9 cellular contexts compared by ENCODE assay signal in the genomic region with DNA sequence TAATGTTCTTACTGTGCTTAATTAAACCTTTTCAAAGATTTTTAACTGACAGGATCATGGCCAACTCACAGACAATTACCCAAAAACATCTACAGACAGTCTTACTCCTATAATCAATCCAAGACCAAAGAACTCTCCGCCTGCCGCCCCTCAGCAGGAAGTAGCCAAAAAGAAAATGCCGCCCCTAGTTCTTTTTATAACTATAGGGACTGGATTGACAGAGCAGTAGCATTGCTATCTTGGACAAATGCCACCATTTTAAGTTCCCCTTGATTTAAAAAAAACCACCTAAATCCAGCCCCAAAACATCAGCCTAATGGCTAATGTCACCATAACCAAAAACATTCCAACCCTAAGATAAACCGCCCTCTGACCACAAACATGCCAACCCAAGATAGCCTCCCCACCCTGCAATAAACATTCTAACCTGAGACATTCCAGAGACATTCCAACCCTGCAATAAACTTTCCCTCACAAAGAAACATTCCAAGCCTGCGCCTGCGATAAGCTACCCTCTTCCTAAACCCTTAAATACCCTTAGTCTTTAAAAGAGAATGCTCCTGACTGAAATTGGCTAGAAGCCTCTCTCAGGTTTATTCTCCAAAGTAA.
A peak's percentile ranks its signal among the peaks of the same experiment; 100 is the strongest.
DNase-seq lines count a peak whose midpoint lies in the region; TF ChIP-seq lines count a peak whose summit lies in the region.
"Had no signal": no experiment of that assay in that cellular context is flagged by ENCODE, and none has a peak within 500 bp of the region (broad histone marks: within the 10 kb centered on the region; RNA-seq: fewer than 3 reads in every experiment).

No MANE protein-coding gene starts in this region.

- H3K27ac Mint-ChIP-seq in Caco-2 (ENCODE audit: unreplicated experiment): no peak overlapping the region

- H3K36me3 ChIP-seq in Caco-2 (ENCODE audit: control insufficient read depth, insufficient read depth, low read length): no peaks in the 10 kb centered on the region
- H3K36me3 ChIP-seq in MG63: no peaks in the 10 kb centered on the region

- H3K27me3 Mint-ChIP-seq in Caco-2 (ENCODE audit: insufficient read depth, unreplicated experiment): no peaks in the 10 kb centered on the region

- peaks cover 18% of the 10 kb centered on the region for H3K4me1 Mint-ChIP-seq in Caco-2 (ENCODE audit: low read depth, unreplicated experiment)

- intact Hi-C loops in Caco-2 (cut with micrococcal nuclease; ENCODE audit: unreplicated experiment): loop anchor here (1.0 to 5.0 kb wide), 2 partner anchors 48 to 95 kb away; partner anchors contain the start of gene PLAC8

- peaks cover 16% of the 10 kb centered on the region for H3K9me3 Mint-ChIP-seq in Caco-2 (ENCODE audit: unreplicated experiment)

- POLR2A ChIA-PET in Caco-2 (lab: Charles Lee): no interaction called here

- peak overlapping the region; percentile 67 for H3K4me3 Mint-ChIP-seq in Caco-2 (ENCODE audit: unreplicated experiment)

- H3K27me3 ChIP-seq in Caco-2 (replicated peaks; ENCODE audit: control insufficient read depth, insufficient read depth, low read length) (no peaks in the 10 kb centered on the region), MG63 (no peaks in the 10 kb centered on the region)

- H3K4me3 ChIP-seq in Caco-2 (ENCODE audit: low read depth, low read length) (no peak overlapping the region), MG63 (no peak overlapping the region), epithelial cell of esophagus (ENCODE audit: low read length) (no peak overlapping the region)

- CTCF ChIA-PET in Caco-2 (lab: Charles Lee): no interaction called here

- H3K9me3 ChIP-seq in Caco-2 (peaks cover 44% of the 10 kb centered on the region), MG63 (no peaks in the 10 kb centered on the region)

- TF ChIP-seq CTCF in Caco-2 (IDR thresholded peaks at IDR 0.05; ENCODE audit: insufficient read depth in 1 of 2, low read depth in 1 of 2, low read length in 1 of 2, severe bottlenecking in 1 of 2, unreplicated experiment in 1 of 2) (no peak), epithelial cell of esophagus (IDR thresholded peaks at IDR 0.05; ENCODE audit: insufficient read depth, low read depth, low read length, missing control alignments) (no peak)

- TSS peak; percentile 50 for BruUV-seq in Caco-2 (replicated peaks; lab: Mats Ljungman, UMichigan)

- H3K36me3 Mint-ChIP-seq in Caco-2 (ENCODE audit: insufficient read depth, unreplicated experiment): peaks cover 12% of the 10 kb centered on the region

- DNase-seq in Caco-2 (peak; percentile 75 to 81), MG63 (peak; percentile 33), epithelial cell of esophagus (ENCODE audit: low read depth) (peak; percentile 6), myocyte (ENCODE audit: low read depth) (peak; percentile 85), NCI-H1930 (lab: John Stamatoyannopoulos, UW) (no peak), retina (no peak), DMS79 (lab: John Stamatoyannopoulos, UW) (no peak), ecto neural progenitor cell (ENCODE audit: low spot score) (no peak)
- DNase-seq: COR-L47 had no signal

- peaks cover 27% of the 10 kb centered on the region for H3K4me1 ChIP-seq in Caco-2

Comparison
In these comparisons a context has a peak if more than half of its experiments do, and no peak if none do; other contexts are left out.
1. DNase-seq: peak in Caco-2 (2 of 2), MG63 (single experiment), epithelial cell of esophagus (single experiment) and myocyte (single experiment); none in NCI-H1930 (0 of 2), retina (single experiment), DMS79 (single experiment) and ecto neural progenitor cell (single experiment).